Comparison of ENCODE assay signal across 12 cellular contexts in the genomic region with DNA sequence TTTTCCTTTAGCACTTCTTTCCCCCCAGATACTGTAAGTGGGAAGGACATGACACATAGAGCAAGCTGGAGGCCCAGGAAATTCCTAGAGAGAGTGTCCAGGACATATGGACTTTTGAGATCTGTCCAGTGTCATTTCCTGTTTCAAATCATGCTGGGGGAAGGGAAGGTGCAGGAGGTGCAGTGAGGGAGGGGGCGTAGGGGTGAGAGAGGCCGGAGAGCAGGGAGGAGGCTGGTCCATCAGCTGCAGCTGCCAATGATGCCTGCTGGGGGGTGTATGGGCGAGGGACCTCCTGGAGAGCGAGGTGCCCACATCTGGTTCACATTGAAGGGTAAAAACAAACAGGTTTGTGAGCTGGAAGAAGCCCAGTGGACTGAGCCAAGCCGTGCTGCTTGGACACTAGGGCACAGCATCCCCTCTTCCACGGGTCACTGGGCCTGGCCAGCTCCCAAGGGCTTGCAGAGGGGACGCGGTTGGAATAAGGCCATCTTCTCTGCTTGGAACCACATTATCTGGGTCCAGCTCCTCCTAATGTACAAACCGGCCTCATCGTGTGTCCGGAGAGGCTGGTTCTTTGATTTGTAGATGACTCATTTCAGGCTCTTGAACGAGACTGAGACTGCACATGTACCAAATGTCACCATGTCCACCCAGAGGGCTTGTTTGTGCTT.
DNase-seq lines count a peak whose midpoint lies in the region; ATAC-seq and TF ChIP-seq lines count a peak whose summit lies in the region.
"Had no signal": no experiment of that assay in that cellular context is flagged by ENCODE, and none has a peak within 500 bp of the region (broad histone marks: within the 10 kb centered on the region; RNA-seq: fewer than 3 reads in every experiment).

No MANE protein-coding gene starts in this region.

- no peak overlapping the region for H3K4me3 Mint-ChIP-seq in activated CD4-positive, alpha-beta memory T cell treated with anti-CD3 and anti-CD28 coated beads, Interleukin-2, amount 10 ng/mL, durations not matched to agents 7 days and 5 days
- H3K4me3 Mint-ChIP-seq in immature natural killer cell: no peak overlapping the region
- H3K4me3 Mint-ChIP-seq: effector memory CD8-positive, alpha-beta T cell; IgD-negative memory B cell had no signal

- H3K14ac ChIP-seq in neuronal stem cell (ENCODE audit: low read length): no peak overlapping the region

- H3K36me3 ChIP-seq in neuronal stem cell (replicated peaks in 1 of 2; ENCODE audit: control insufficient read depth in 2 of 2, insufficient read depth in 2 of 2, low read length in 2 of 2) (no peaks in the 10 kb centered on the region), uterus (no peaks in the 10 kb centered on the region)

- DNase-seq in EH (ENCODE audit: low read depth) (peak; percentile 91), RWPE1 (ENCODE audit: low spot score) (no peak), fibroblast of pulmonary artery (ENCODE audit: low read depth) (peak; percentile 86), neuronal stem cell (ENCODE audit: low spot score) (no peak), immature natural killer cell (no peak), uterus (no peak)
- DNase-seq in activated CD4-positive, alpha-beta memory T cell treated with anti-CD3 and anti-CD28 coated beads, Interleukin-2, amount 10 ng/mL, durations not matched to agents 7 days and 5 days: no peak
- DNase-seq: DMS79; effector memory CD8-positive, alpha-beta T cell; NCI-H748 treated with DMSO at 0.1 percent for 48 hours had no signal

- intact Hi-C loops in uterus (cut with DNase I; ENCODE audit: low total_unique reads): no loop called here

- H3K18ac ChIP-seq in neuronal stem cell (ENCODE audit: low read length): peak overlapping the region; percentile 41

- H2BK5ac ChIP-seq in neuronal stem cell (ENCODE audit: low read length): no peak overlapping the region

- no peak overlapping the region for H2BK12ac ChIP-seq in neuronal stem cell (ENCODE audit: low read length)

- H3K27ac ChIP-seq in RWPE1 (peak overlapping the region; percentile 36; the same call in 1 of the 2 replicates), neuronal stem cell (replicated peaks; ENCODE audit: low read length) (no peak overlapping the region), uterus (no peak overlapping the region)

- no peak for TF ChIP-seq POLR2A in uterus (IDR thresholded peaks at IDR 0.05)

- H3K36me3 Mint-ChIP-seq in activated CD4-positive, alpha-beta memory T cell treated with anti-CD3 and anti-CD28 coated beads, Interleukin-2, amount 10 ng/mL, durations not matched to agents 7 days and 5 days (ENCODE audit: low read depth): no peaks in the 10 kb centered on the region
- no peaks in the 10 kb centered on the region for H3K36me3 Mint-ChIP-seq in immature natural killer cell

- H3K9me3 Mint-ChIP-seq in activated CD4-positive, alpha-beta memory T cell treated with anti-CD3 and anti-CD28 coated beads, Interleukin-2, amount 10 ng/mL, durations not matched to agents 7 days and 5 days: no peaks in the 10 kb centered on the region
- no peaks in the 10 kb centered on the region for H3K9me3 Mint-ChIP-seq in immature natural killer cell
- H3K9me3 Mint-ChIP-seq: effector memory CD8-positive, alpha-beta T cell; IgD-negative memory B cell had no signal

- ATAC-seq in HG03354 (IDR thresholded peaks at IDR 0.05; ENCODE audit: poor library complexity, severe bottlenecking, unreplicated experiment): no peak
- ATAC-seq: effector memory CD8-positive, alpha-beta T cell had no signal

- no peak overlapping the region for H4K91ac ChIP-seq in neuronal stem cell (ENCODE audit: low read depth, low read length, poor library complexity)

- no peaks in the 10 kb centered on the region for H3K27me3 Mint-ChIP-seq in activated CD4-positive, alpha-beta memory T cell treated with anti-CD3 and anti-CD28 coated beads, Interleukin-2, amount 10 ng/mL, durations not matched to agents 7 days and 5 days
- H3K27me3 Mint-ChIP-seq in immature natural killer cell (ENCODE audit: low read depth in 3 of 3): peaks cover 0 to 3% (median 0%) of the 10 kb centered on the region in 3 donors
- H3K27me3 Mint-ChIP-seq: effector memory CD8-positive, alpha-beta T cell had no signal

- no peak overlapping the region for H4K8ac ChIP-seq in neuronal stem cell (ENCODE audit: low read depth, low read length)

- peaks cover 7% of the 10 kb centered on the region for H3K4me1 Mint-ChIP-seq in activated CD4-positive, alpha-beta memory T cell treated with anti-CD3 and anti-CD28 coated beads, Interleukin-2, amount 10 ng/mL, durations not matched to agents 7 days and 5 days
- peaks cover 10 to 11% of the 10 kb centered on the region in 2 donors for H3K4me1 Mint-ChIP-seq in immature natural killer cell

- WGBS in neuronal stem cell (ENCODE audit: extremely low coverage in 2 of 2, insufficient read length in 2 of 2, insufficient replicate concordance in 1 of 2), 2 donors: no CpG with 5 or more reads among the region's 12 CpGs

- H3K23ac ChIP-seq in neuronal stem cell (ENCODE audit: low read depth, low read length, poor library complexity): peak overlapping the region; percentile 31

- H3K27me3 ChIP-seq in neuronal stem cell (ENCODE audit: control insufficient read depth in 3 of 3, insufficient read depth in 3 of 3, low read depth in 1 of 3, low read length in 3 of 3): no peaks in the 10 kb centered on the region
- H3K27me3 ChIP-seq in uterus: no peaks in the 10 kb centered on the region

- POLR2A ChIA-PET in RWPE1 (lab: Yijun Ruan, JAX; ENCODE audit: low non-redundant PET): no interaction called here
- POLR2A ChIA-PET in activated CD4-positive, alpha-beta memory T cell treated with anti-CD3 and anti-CD28 coated beads, Interleukin-2, amount 10 ng/mL, durations not matched to agents 7 days and 5 days (lab: Charles Lee): no interaction called here

- H3K9ac ChIP-seq in neuronal stem cell (ENCODE audit: low read depth, low read length, poor library complexity): no peak overlapping the region

- H2AK5ac ChIP-seq in neuronal stem cell (ENCODE audit: low read depth, low read length): no peak overlapping the region

- CTCF ChIA-PET in RWPE1 (lab: Yijun Ruan, JAX): interaction anchor here (0.6 kb wide), 1 partner anchor 31 kb away, joined by 4 read pairs; no protein-coding TSS in a partner anchor
- CTCF ChIA-PET in activated CD4-positive, alpha-beta memory T cell treated with anti-CD3 and anti-CD28 coated beads, Interleukin-2, amount 10 ng/mL, durations not matched to agents 7 days and 5 days (lab: Charles Lee): no interaction called here

- no peak overlapping the region for H2BK120ac ChIP-seq in neuronal stem cell (ENCODE audit: low read depth, low read length)

- H3K4me3 ChIP-seq in fibroblast of pulmonary artery (replicated peaks; ENCODE audit: low read depth, low read length): peak overlapping the region; percentile 7
- H3K4me3 ChIP-seq in neuronal stem cell (ENCODE audit: low read length in 2 of 2): no peak overlapping the region
- H3K4me3 ChIP-seq in uterus: no peak overlapping the region

- H3K27ac Mint-ChIP-seq in activated CD4-positive, alpha-beta memory T cell treated with anti-CD3 and anti-CD28 coated beads, Interleukin-2, amount 10 ng/mL, durations not matched to agents 7 days and 5 days: no peak overlapping the region
- no peak overlapping the region for H3K27ac Mint-ChIP-seq in immature natural killer cell
- H3K27ac Mint-ChIP-seq: effector memory CD8-positive, alpha-beta T cell; IgD-negative memory B cell had no signal

- TF ChIP-seq CTCF in RWPE1 (conservative IDR thresholded peaks at IDR 0.05; ENCODE audit: low read depth): no peak
- no peak for TF ChIP-seq CTCF in fibroblast of pulmonary artery (IDR thresholded peaks at IDR 0.05; ENCODE audit: low read length, missing control alignments)
- TF ChIP-seq CTCF in uterus (IDR thresholded peaks at IDR 0.05): no peak

- H3K4me1 ChIP-seq in neuronal stem cell (ENCODE audit: control insufficient read depth in 2 of 2, insufficient read depth in 1 of 2, low read depth in 1 of 2, low read length in 2 of 2) (no peaks in the 10 kb centered on the region), uterus (no peaks in the 10 kb centered on the region)

- H3K9me3 ChIP-seq in neuronal stem cell (replicated peaks in 1 of 2; ENCODE audit: control insufficient read depth in 2 of 2, insufficient read depth in 1 of 2, low read depth in 1 of 2, low read length in 2 of 2) (no peaks in the 10 kb centered on the region), uterus (no peaks in the 10 kb centered on the region)

- peak overlapping the region; percentile 31 for H2AFZ ChIP-seq in neuronal stem cell (ENCODE audit: low read length)

- H2BK15ac ChIP-seq in neuronal stem cell (ENCODE audit: low read length): no peak overlapping the region

- no peak overlapping the region for H3K4ac ChIP-seq in neuronal stem cell (ENCODE audit: low read length)

- peak overlapping the region; percentile 2 for H3K4me2 ChIP-seq in neuronal stem cell (ENCODE audit: insufficient read depth, low read length, poor library complexity, severe bottlenecking)

- no peaks in the 10 kb centered on the region for H3K79me1 ChIP-seq in neuronal stem cell (ENCODE audit: low read depth, low read length)

Comparison
In these comparisons a context has a peak if more than half of its experiments do, and no peak if none do; other contexts are left out.
1. DNase-seq: peak in EH (single experiment) and fibroblast of pulmonary artery (single experiment); none in RWPE1 (single experiment), neuronal stem cell (single experiment), activated CD4-positive, alpha-beta memory T cell treated with anti-CD3 and anti-CD28 coated beads, Interleukin-2, amount 10 ng/mL, durations not matched to agents 7 days and 5 days (single experiment), immature natural killer cell (0 of 3) and uterus (0 of 2).